In genomic region chr2:96642564-96643350, GRCh38 we compare ENCODE assay signal across 10 cellular contexts. TPM values are rescaled to one million over a fixed set of nuclear protein-coding genes. Genes with fewer than 3 reads are reported as not detected.
DNase-seq lines count a peak whose midpoint lies in the region; ATAC-seq and TF ChIP-seq lines count a peak whose summit lies in the region.
"Had no signal": no experiment of that assay in that cellular context is flagged by ENCODE, and none has a peak within 500 bp of the region (broad histone marks: within the 10 kb centered on the region; RNA-seq: fewer than 3 reads in every experiment).

Gene FER1L5 (plus strand): TSS chr2:96642764. CDS start chr2:96642837, 73 bp downstream.

- H3K9me3 ChIP-seq in ovary, result no peaks in the 10 kb centered on the region

- H3K4me1 ChIP-seq in ovary (ENCODE audit: insufficient read depth), result peaks cover 3% of the 10 kb centered on the region

- intact Hi-C loops in ovary (cut with DNase I), result loop anchor here in 1 of 4 donors (10.0 kb wide), 1 partner anchor 102 kb away; the partner anchor contains the start of gene LMAN2L
- intact Hi-C loops in activated naive CD4-positive, alpha-beta T cell treated with anti-CD3 and anti-CD28 coated beads for 36 hours (cut with micrococcal nuclease), result no loop called here

- H3K36me3 Mint-ChIP-seq in activated naive CD4-positive, alpha-beta T cell treated with anti-CD3 and anti-CD28 coated beads for 36 hours (ENCODE audit: low read depth), result no peaks in the 10 kb centered on the region

- 7 to 16% (median 12%) methylated on average over 10 of the region's 10 CpGs for WGBS in ovary, 3 donors

- TF ChIP-seq EP300 in ovary (IDR thresholded peaks at IDR 0.05), result no peak

- H3K27ac ChIP-seq in ovary, result peak within 1 kb of the TSS in 1 of 2 donors; percentile 18

- H3K36me3 ChIP-seq in ovary, result no peaks in the 10 kb centered on the region

- H3K27ac Mint-ChIP-seq in activated naive CD4-positive, alpha-beta T cell treated with anti-CD3 and anti-CD28 coated beads for 36 hours, result no peak within 1 kb of the TSS

- TF ChIP-seq CTCF in fibroblast of pulmonary artery (IDR thresholded peaks at IDR 0.05; ENCODE audit: low read length, missing control alignments) (no peak), ovary (IDR thresholded peaks at IDR 0.05) (no peak)

- CTCF ChIA-PET in activated naive CD4-positive, alpha-beta T cell treated with anti-CD3 and anti-CD28 coated beads for 36 hours (lab: Charles Lee), result no interaction called here

- H3K9me3 Mint-ChIP-seq in activated naive CD4-positive, alpha-beta T cell treated with anti-CD3 and anti-CD28 coated beads for 36 hours, result no peaks in the 10 kb centered on the region

- no peak within 1 kb of the TSS for H3K4me3 Mint-ChIP-seq in activated naive CD4-positive, alpha-beta T cell treated with anti-CD3 and anti-CD28 coated beads for 36 hours

- peak within 1 kb of the TSS; percentile 52 for H3K4me3 ChIP-seq in fibroblast of pulmonary artery (replicated peaks; ENCODE audit: low read depth, low read length)
- peak within 1 kb of the TSS; percentile 13 for H3K4me3 ChIP-seq in ovary

- H3K27me3 Mint-ChIP-seq in activated naive CD4-positive, alpha-beta T cell treated with anti-CD3 and anti-CD28 coated beads for 36 hours (ENCODE audit: low read depth), result no peaks in the 10 kb centered on the region

- TF ChIP-seq POLR2A in ovary (IDR thresholded peaks at IDR 0.05), result no peak

- no peak for ATAC-seq in HG03097 (IDR thresholded peaks at IDR 0.05; ENCODE audit: low FRiP score, unreplicated experiment)
- no peak for ATAC-seq in HG03025 (IDR thresholded peaks at IDR 0.05; ENCODE audit: low FRiP score, unreplicated experiment)
- ATAC-seq: left colon had no signal

- peak; percentile 10 for DNase-seq in ELF-1 (ENCODE audit: low read depth, low spot score)
- DNase-seq in NCI-H69 (lab: John Stamatoyannopoulos, UW), result peak; percentile 87
- peak; percentile 66 for DNase-seq in fibroblast of pulmonary artery (ENCODE audit: low read depth)
- peak; percentile 50 to 62 (median 52) for DNase-seq in ovary
- no peak for DNase-seq in stimulated activated CD4-positive, alpha-beta T cell treated with anti-CD3 and anti-CD28 coated beads, Interleukin-15, amount 100 ng/mL, for 24 hours
- no peak for DNase-seq in activated naive CD4-positive, alpha-beta T cell treated with anti-CD3 and anti-CD28 coated beads for 36 hours
- DNase-seq: activated CD4-positive, CD25-positive, alpha-beta regulatory T cell; left colon had no signal

- peaks cover 3% of the 10 kb centered on the region for H3K4me1 Mint-ChIP-seq in activated naive CD4-positive, alpha-beta T cell treated with anti-CD3 and anti-CD28 coated beads for 36 hours (ENCODE audit: low read depth)

- no peaks in the 10 kb centered on the region for H3K27me3 ChIP-seq in ovary

RNA-seq across cellular contexts. Expression of gene FER1L5, which starts in this region (rescaled TPM):
- under 1 TPM; 0.12 to 0.80 (median 0.34) TPM for total RNA-seq in ovary
- under 1 TPM; 0.08 to 0.23 TPM for polyA plus RNA-seq in ovary
- not detected for total RNA-seq in activated naive CD4-positive, alpha-beta T cell treated with anti-CD3 and anti-CD28 coated beads for 36 hours

Comparison
In these comparisons a context has a peak if more than half of its experiments do, and no peak if none do; other contexts are left out.
1. Peak in DNase-seq and H3K4me3 ChIP-seq in ovary; RNA of the gene not detected or under 1 TPM.
2. DNase-seq: peak in ELF-1 (single experiment), NCI-H69 (single experiment) and fibroblast of pulmonary artery (single experiment); none in stimulated activated CD4-positive, alpha-beta T cell treated with anti-CD3 and anti-CD28 coated beads, Interleukin-15, amount 100 ng/mL, for 24 hours (single experiment) and activated naive CD4-positive, alpha-beta T cell treated with anti-CD3 and anti-CD28 coated beads for 36 hours (single experiment).